Comparison of ENCODE assay signal across 19 cellular contexts in genomic region chr12:13167906-13168305, GRCh38.
"Had no signal": no experiment of that assay in that cellular context is flagged by ENCODE, and none has a peak within 500 bp of the region (broad histone marks: within the 10 kb centered on the region; RNA-seq: fewer than 3 reads in every experiment).

No MANE protein-coding gene starts in this region.

- H3K36me3 ChIP-seq: adrenal gland, gastrocnemius medialis, upper lobe of right lung had no signal

- H3K9me3 Mint-ChIP-seq: activated CD4-positive, alpha-beta memory T cell treated with anti-CD3 and anti-CD28 coated beads for 36 hours; activated T-cell treated with anti-CD3 and anti-CD28 coated beads, Interleukin-2, amount 50 U/mL, for 24 hours had no signal

- DNase-seq: activated CD4-positive, alpha-beta memory T cell treated with anti-CD3 and anti-CD28 coated beads for 36 hours; activated CD4-positive, alpha-beta T cell treated with anti-CD3 and anti-CD28 coated beads for 36 hours; activated T-cell treated with anti-CD3 and anti-CD28 coated beads, Interleukin-2, amount 50 U/mL, for 24 hours; adrenal gland; effector CD8-positive, alpha-beta T cell; gastrocnemius medialis; head of caudate nucleus; kidney; nephron progenitor cell; occipital lobe; posterior cingulate gyrus; retina; SK-N-SH; stimulated activated naive CD8-positive, alpha-beta T cell treated with anti-CD3 and anti-CD28 coated beads, Interleukin-15, amount 100 ng/mL, for 72 hours; upper lobe of right lung had no signal

- H3K9ac ChIP-seq: SK-N-SH had no signal

- H3K4me3 Mint-ChIP-seq: activated CD4-positive, alpha-beta memory T cell treated with anti-CD3 and anti-CD28 coated beads for 36 hours; activated CD4-positive, alpha-beta T cell treated with anti-CD3 and anti-CD28 coated beads for 36 hours; activated T-cell treated with anti-CD3 and anti-CD28 coated beads, Interleukin-2, amount 50 U/mL, for 24 hours; dendritic cell treated with granulocyte-macrophage colony-stimulating factor and Interleukin-4, amounts not matched to agents 40 ng/mL and 50 ng/mL, for 4 days; nephron progenitor cell; stimulated activated naive CD8-positive, alpha-beta T cell treated with anti-CD3 and anti-CD28 coated beads, Interleukin-15, amount 100 ng/mL, for 72 hours; T-helper 2 cell treated with Interferon-gamma antibody and Interleukin-4, amounts not matched to agents 5 μg/mL and 100 μg/mL, for 36 hours had no signal

- ATAC-seq: activated CD4-positive, alpha-beta T cell treated with anti-CD3 and anti-CD28 coated beads for 36 hours; activated naive CD4-positive, alpha-beta T cell treated with anti-CD3 and anti-CD28 coated beads, Interleukin-2, amount 50 U/mL, for 72 hours; gastrocnemius medialis; left lobe of liver; stimulated activated naive CD8-positive, alpha-beta T cell treated with anti-CD3 and anti-CD28 coated beads, Interleukin-15, amount 100 ng/mL, for 72 hours; upper lobe of right lung had no signal

- H3K4me2 ChIP-seq: SK-N-SH had no signal

- H3K27ac ChIP-seq: adrenal gland, gastrocnemius medialis, upper lobe of right lung had no signal

- H3K36me3 Mint-ChIP-seq: activated CD4-positive, alpha-beta memory T cell treated with anti-CD3 and anti-CD28 coated beads for 36 hours; activated naive CD4-positive, alpha-beta T cell treated with anti-CD3 and anti-CD28 coated beads, Interleukin-2, amount 50 U/mL, for 72 hours had no signal

- H3K4me1 ChIP-seq: gastrocnemius medialis had no signal

- H3K4me3 ChIP-seq: adrenal gland, gastrocnemius medialis, upper lobe of right lung had no signal

- H3K27me3 Mint-ChIP-seq: dendritic cell treated with granulocyte-macrophage colony-stimulating factor and Interleukin-4, amounts not matched to agents 40 ng/mL and 50 ng/mL, for 4 days had no signal

- H3K27me3 ChIP-seq: adrenal gland, upper lobe of right lung had no signal

- H3K27ac Mint-ChIP-seq: activated CD4-positive, alpha-beta memory T cell treated with anti-CD3 and anti-CD28 coated beads for 36 hours; activated CD4-positive, alpha-beta T cell treated with anti-CD3 and anti-CD28 coated beads for 36 hours; activated naive CD4-positive, alpha-beta T cell treated with anti-CD3 and anti-CD28 coated beads, Interleukin-2, amount 50 U/mL, for 72 hours; activated T-cell treated with anti-CD3 and anti-CD28 coated beads, Interleukin-2, amount 50 U/mL, for 24 hours; dendritic cell treated with granulocyte-macrophage colony-stimulating factor and Interleukin-4, amounts not matched to agents 40 ng/mL and 50 ng/mL, for 4 days; nephron progenitor cell; stimulated activated naive CD8-positive, alpha-beta T cell treated with anti-CD3 and anti-CD28 coated beads, Interleukin-15, amount 100 ng/mL, for 72 hours; T-helper 2 cell treated with Interferon-gamma antibody and Interleukin-4, amounts not matched to agents 5 μg/mL and 100 μg/mL, for 36 hours had no signal

- H3K9me3 ChIP-seq: gastrocnemius medialis, SK-N-SH, upper lobe of right lung had no signal
